13 cellular contexts compared by ENCODE assay signal in the genomic region with DNA sequence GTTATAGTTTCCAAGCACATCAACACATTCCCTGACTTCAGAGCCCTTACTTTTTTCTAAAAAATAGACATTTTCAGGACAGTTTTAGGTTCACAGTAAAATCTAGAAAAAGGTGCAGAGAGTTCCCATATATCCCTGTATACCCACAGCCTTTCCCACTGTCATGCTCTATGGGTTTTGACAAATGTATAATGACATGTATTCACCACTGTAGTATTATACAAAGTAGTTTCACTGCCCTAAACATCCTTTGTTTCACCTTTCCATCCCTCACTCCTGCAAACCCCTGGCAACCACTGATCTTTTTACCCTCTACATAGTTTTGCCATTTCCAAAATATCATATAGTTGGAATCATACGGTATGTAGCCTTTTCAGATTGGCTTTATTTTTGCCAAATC.
"Had no signal": no experiment of that assay in that cellular context is flagged by ENCODE, and none has a peak within 500 bp of the region (broad histone marks: within the 10 kb centered on the region; RNA-seq: fewer than 3 reads in every experiment).

No MANE protein-coding gene starts in this region.

- H3K9me3 ChIP-seq: heart right ventricle, mucosa of descending colon, spleen had no signal

- DNase-seq: activated CD4-positive, CD25-positive, alpha-beta regulatory T cell treated with anti-CD3 and anti-CD28 coated beads, Interleukin-2, amount 50 U/mL, for 72 hours; foreskin melanocyte; heart right ventricle; islet precursor cell; mammary epithelial cell; mucosa of descending colon; spleen; stimulated activated CD4-positive, alpha-beta T cell treated with anti-CD3 and anti-CD28 coated beads, Interleukin-1b, Interleukin-23, amount 100 ng/mL, for 48 hours; stimulated activated naive B cell treated with anti-CD40 and anti-IgM and Interleukin-4, amounts not matched to agents 10 μg/mL and 1 μg/mL and 100 μg/mL, for 72 hours; trophoblast cell had no signal

- H3K27ac Mint-ChIP-seq: stimulated activated naive B cell treated with anti-CD40 and anti-IgM and Interleukin-4, amounts not matched to agents 10 μg/mL and 1 μg/mL and 100 μg/mL, for 72 hours had no signal

- H3K27me3 ChIP-seq: heart right ventricle, spleen had no signal

- H3K9me3 Mint-ChIP-seq: natural killer cell treated with Interleukin-12 subunit alpha and Interleukin-12 subunit beta and Interleukin-15 and Interleukin-18, amount 100 ng/mL, for 72 hours; stimulated activated naive B cell treated with anti-CD40 and anti-IgM and Interleukin-4, amounts not matched to agents 10 μg/mL and 1 μg/mL and 100 μg/mL, for 72 hours had no signal

- H3K27me3 Mint-ChIP-seq: natural killer cell treated with Interleukin-12 subunit alpha and Interleukin-12 subunit beta and Interleukin-15 and Interleukin-18, amount 100 ng/mL, for 72 hours; stimulated activated naive B cell treated with anti-CD40 and anti-IgM and Interleukin-4, amounts not matched to agents 10 μg/mL and 1 μg/mL and 100 μg/mL, for 72 hours had no signal

- ATAC-seq: left lobe of liver; mucosa of descending colon; natural killer cell treated with Interleukin-12 subunit alpha and Interleukin-12 subunit beta and Interleukin-15 and Interleukin-18, amount 100 ng/mL, for 72 hours; sciatic nerve; stimulated activated naive B cell treated with anti-CD40 and anti-IgM and Interleukin-4, amounts not matched to agents 10 μg/mL and 1 μg/mL and 100 μg/mL, for 72 hours had no signal

- H3K4me3 Mint-ChIP-seq: stimulated activated naive B cell treated with anti-CD40 and anti-IgM and Interleukin-4, amounts not matched to agents 10 μg/mL and 1 μg/mL and 100 μg/mL, for 72 hours had no signal

- H3K36me3 Mint-ChIP-seq: natural killer cell treated with Interleukin-12 subunit alpha and Interleukin-12 subunit beta and Interleukin-15 and Interleukin-18, amount 100 ng/mL, for 72 hours had no signal

- H3K4me3 ChIP-seq: heart right ventricle, mucosa of descending colon, spleen had no signal

- H3K27ac ChIP-seq: heart right ventricle, spleen had no signal
